8 cellular contexts compared by ENCODE assay signal in genomic region chr12:116594325-116595038, GRCh38. TPM values are rescaled to one million over a fixed set of nuclear protein-coding genes. Genes with fewer than 3 reads are reported as not detected.
DNase-seq lines count a peak whose midpoint lies in the region; ATAC-seq and TF ChIP-seq lines count a peak whose summit lies in the region.

No MANE protein-coding gene starts in this region.

- H3K36me3 Mint-ChIP-seq in natural killer cell, result no peaks in the 10 kb centered on the region

- H3K27me3 Mint-ChIP-seq in natural killer cell (ENCODE audit: low read depth in 2 of 2), result peaks cover 0 to 10% of the 10 kb centered on the region in 2 donors

- DNase-seq in CMK (ENCODE audit: low read depth), result peak; percentile 24
- DNase-seq in SKM-1 (lab: John Stamatoyannopoulos, UW; ENCODE audit: unreplicated experiment), result peak; percentile 41
- DNase-seq in activated effector memory CD4-positive, alpha-beta T cell treated with Interleukin-2 at 50 U/mL for 16 hours, result peak; percentile 51
- no peak for DNase-seq in natural killer cell
- DNase-seq in NCI-H748 (lab: John Stamatoyannopoulos, UW; ENCODE audit: unreplicated experiment), result no peak
- DNase-seq in LoVo (ENCODE audit: low spot score), result no peak
- no peak for DNase-seq in AG20443 (ENCODE audit: low spot score)

- H3K27ac Mint-ChIP-seq in natural killer cell, result peak overlapping the region in 1 of 2 donors; percentile 1

- H3K9me3 Mint-ChIP-seq in natural killer cell, result no peaks in the 10 kb centered on the region

- ATAC-seq in natural killer cell, result peak; percentile 36 to 87 (median 60)
- no peak for ATAC-seq in GM21526 (IDR thresholded peaks at IDR 0.05; ENCODE audit: low FRiP score, unreplicated experiment)

- intact Hi-C loops in natural killer cell (cut with micrococcal nuclease), result no loop called here

- H3K4me3 Mint-ChIP-seq in natural killer cell, result no peak overlapping the region

- TF ChIP-seq CTCF in natural killer cell (IDR thresholded peaks at IDR 0.05), result no peak

- H3K4me1 Mint-ChIP-seq in natural killer cell, result peaks cover 8 to 10% of the 10 kb centered on the region in 2 donors

RNA-seq across cellular contexts. Expression of gene MAP1LC3B2, which starts 35.3 kb away (rescaled TPM):
- total RNA-seq in natural killer cell, result 1 to 10 TPM; 1.5 to 3.7 (median 3.3) TPM

Comparison
In these comparisons a context has a peak if more than half of its experiments do, and no peak if none do; other contexts are left out.
1. DNase-seq: peak in CMK (single experiment), SKM-1 (single experiment) and activated effector memory CD4-positive, alpha-beta T cell treated with Interleukin-2 at 50 U/mL for 16 hours (single experiment); none in natural killer cell (single experiment), NCI-H748 (single experiment), LoVo (single experiment) and AG20443 (single experiment).